10 cellular contexts compared by ENCODE assay signal in genomic region chr11:8056810-8057463, GRCh38. TPM values are rescaled to one million over a fixed set of nuclear protein-coding genes. Genes with fewer than 3 reads are reported as not detected.
A peak's percentile ranks its signal among the peaks of the same experiment; 100 is the strongest.
DNase-seq lines count a peak whose midpoint lies in the region; ATAC-seq and TF ChIP-seq lines count a peak whose summit lies in the region.
"Had no signal": no experiment of that assay in that cellular context is flagged by ENCODE, and none has a peak within 500 bp of the region (broad histone marks: within the 10 kb centered on the region; RNA-seq: fewer than 3 reads in every experiment).

No MANE protein-coding gene starts in this region.

- H3K36me3 ChIP-seq in MG63 (no peaks in the 10 kb centered on the region), right lobe of liver (no peaks in the 10 kb centered on the region), subcutaneous abdominal adipose tissue (ENCODE audit: control insufficient read depth in 5 of 5, insufficient read depth in 5 of 5, low read length in 5 of 5) (no peaks in the 10 kb centered on the region)

- no peaks in the 10 kb centered on the region for H3K9me3 ChIP-seq in MG63
- no peaks in the 10 kb centered on the region for H3K9me3 ChIP-seq in right lobe of liver
- no peaks in the 10 kb centered on the region for H3K9me3 ChIP-seq in subcutaneous abdominal adipose tissue (ENCODE audit: control insufficient read depth in 5 of 5, low read length in 5 of 5)

- H3K27me3 ChIP-seq in MG63, result peaks cover 3% of the 10 kb centered on the region
- H3K27me3 ChIP-seq in right lobe of liver, result no peaks in the 10 kb centered on the region
- H3K27me3 ChIP-seq in subcutaneous abdominal adipose tissue (ENCODE audit: control insufficient read depth in 5 of 5, insufficient read depth in 4 of 5, low read length in 5 of 5), result peaks cover 0 to 3% (median 0%) of the 10 kb centered on the region in 5 donors

- no peak overlapping the region for H3K4me3 ChIP-seq in MG63
- no peak overlapping the region for H3K4me3 ChIP-seq in choroid plexus epithelial cell (ENCODE audit: low read depth, low read length)
- no peak overlapping the region for H3K4me3 ChIP-seq in right lobe of liver
- H3K4me3 ChIP-seq in subcutaneous abdominal adipose tissue (ENCODE audit: low read depth in 1 of 5, low read length in 5 of 5), result no peak overlapping the region

- TF ChIP-seq CTCF in choroid plexus epithelial cell (conservative IDR thresholded peaks at IDR 0.05; ENCODE audit: low read depth, low read length) (no peak), right lobe of liver (IDR thresholded peaks at IDR 0.05) (no peak)

- peak overlapping the region in 1 of 5 donors; percentile 21 for H3K9ac ChIP-seq in subcutaneous abdominal adipose tissue (ENCODE audit: low read length in 5 of 5)

- intact Hi-C loops in right lobe of liver (cut with DNase I), result no loop called here

- H3K27ac ChIP-seq in right lobe of liver (peak overlapping the region in 2 of 3 donors; percentile 15 to 26), subcutaneous abdominal adipose tissue (ENCODE audit: low read depth, low read length) (peak overlapping the region; percentile 62)

- peak; percentile 50 for DNase-seq in MG63
- DNase-seq in choroid plexus epithelial cell (ENCODE audit: low read depth), result peak; percentile 82
- DNase-seq in right lobe of liver, result peak in 2 of 3 donors; percentile 42 to 45
- no peak for DNase-seq in Ammon's horn (ENCODE audit: low spot score)
- DNase-seq in cerebellar nuclear complex (lab: John Stamatoyannopoulos, UW), result no peak
- DNase-seq in kidney tubule cell (ENCODE audit: low spot score), result no peak
- no peak for DNase-seq in activated CD4-positive, alpha-beta T cell treated with anti-CD3 and anti-CD28 coated beads for 1 hour
- DNase-seq: activated naive CD4-positive, alpha-beta T cell treated with anti-CD3 and anti-CD28 coated beads, Interleukin-2, amount 50 U/mL, for 16 hours; NCI-H510A treated with DMSO at 0.1 percent for 48 hours had no signal

- no peaks in the 10 kb centered on the region for H3K4me1 ChIP-seq in right lobe of liver
- H3K4me1 ChIP-seq in subcutaneous abdominal adipose tissue (ENCODE audit: control insufficient read depth in 5 of 5, insufficient read depth in 5 of 5, low read length in 5 of 5), result peaks cover 9 to 52% (median 34%) of the 10 kb centered on the region in 5 donors

- WGBS in right lobe of liver (ENCODE audit: insufficient coverage, low coverage, low lambda C conversion rate, missing lambda C conversion rate), result 16% methylated on average over 7 of the region's 12 CpGs

- peak; percentile 60 to 93 (median 77) for ATAC-seq in right lobe of liver

- TF ChIP-seq POLR2A in right lobe of liver (IDR thresholded peaks at IDR 0.05), result no peak

RNA-seq across cellular contexts. Expression of gene TUB, which starts 24.1 kb away (rescaled TPM):
- 19.2 and 23.6 TPM in 2 replicates for total RNA-seq in MG63 (2014; rRNA removed; shearing (Covaris generic); ENCODE audit: low replicate concordance)
- total RNA-seq in right lobe of liver, result 1 to 10 TPM in 2 of 6 experiments, under 1 TPM in 4; 0.42 to 3.1 (median 0.89) TPM

Comparison
In these comparisons a context has a peak if more than half of its experiments do, and no peak if none do; other contexts are left out.
1. DNase-seq: peak in MG63 (single experiment), choroid plexus epithelial cell (single experiment) and right lobe of liver (2 of 3); none in Ammon's horn (single experiment), cerebellar nuclear complex (0 of 2), kidney tubule cell (single experiment) and activated CD4-positive, alpha-beta T cell treated with anti-CD3 and anti-CD28 coated beads for 1 hour (single experiment).